In the genomic region with DNA sequence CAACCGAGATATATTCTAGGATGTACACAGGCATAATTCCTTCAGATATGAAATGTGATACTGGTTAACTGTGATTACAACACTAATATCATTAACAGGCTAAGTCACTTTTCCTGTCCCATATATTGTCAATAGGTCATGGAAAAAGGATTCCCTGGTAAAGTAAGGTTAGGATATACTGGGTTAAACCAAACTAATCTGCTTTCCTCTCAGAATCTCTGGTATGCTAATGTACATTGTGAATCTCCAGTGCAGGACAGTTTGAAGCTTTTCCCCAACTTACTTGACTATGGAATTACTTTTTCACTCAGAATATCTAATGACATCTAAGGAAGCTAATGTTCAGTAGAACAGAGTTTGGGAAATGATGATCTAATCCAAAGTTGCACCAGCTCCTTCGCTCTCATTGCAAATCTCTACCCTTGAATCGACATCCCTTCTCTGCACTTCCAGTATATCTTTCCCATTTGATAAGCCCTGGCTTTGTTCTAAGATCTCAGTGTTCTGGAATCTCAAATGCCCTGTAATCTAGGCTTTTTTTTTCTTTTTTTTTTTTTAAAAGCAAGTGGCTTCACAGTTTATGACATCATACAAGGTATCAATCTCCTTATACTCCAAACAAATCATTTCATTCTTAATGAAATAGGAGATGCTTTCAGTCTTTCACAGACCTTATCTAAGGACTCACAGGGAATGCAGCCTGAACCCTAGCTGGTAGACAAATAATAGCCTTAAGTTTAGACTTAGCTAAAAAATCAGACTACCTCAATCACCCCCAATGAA, we compare ENCODE assay signal across 1 cellular context.
TF ChIP-seq lines count a peak whose summit lies in the region.

No MANE protein-coding gene starts in this region.

TF ChIP-seq in WTC11, 78 proteins besides CTCF, POLR2A, EP300 and RAD21 (continued from another document):
- TF ChIP-seq, protein P1, sequence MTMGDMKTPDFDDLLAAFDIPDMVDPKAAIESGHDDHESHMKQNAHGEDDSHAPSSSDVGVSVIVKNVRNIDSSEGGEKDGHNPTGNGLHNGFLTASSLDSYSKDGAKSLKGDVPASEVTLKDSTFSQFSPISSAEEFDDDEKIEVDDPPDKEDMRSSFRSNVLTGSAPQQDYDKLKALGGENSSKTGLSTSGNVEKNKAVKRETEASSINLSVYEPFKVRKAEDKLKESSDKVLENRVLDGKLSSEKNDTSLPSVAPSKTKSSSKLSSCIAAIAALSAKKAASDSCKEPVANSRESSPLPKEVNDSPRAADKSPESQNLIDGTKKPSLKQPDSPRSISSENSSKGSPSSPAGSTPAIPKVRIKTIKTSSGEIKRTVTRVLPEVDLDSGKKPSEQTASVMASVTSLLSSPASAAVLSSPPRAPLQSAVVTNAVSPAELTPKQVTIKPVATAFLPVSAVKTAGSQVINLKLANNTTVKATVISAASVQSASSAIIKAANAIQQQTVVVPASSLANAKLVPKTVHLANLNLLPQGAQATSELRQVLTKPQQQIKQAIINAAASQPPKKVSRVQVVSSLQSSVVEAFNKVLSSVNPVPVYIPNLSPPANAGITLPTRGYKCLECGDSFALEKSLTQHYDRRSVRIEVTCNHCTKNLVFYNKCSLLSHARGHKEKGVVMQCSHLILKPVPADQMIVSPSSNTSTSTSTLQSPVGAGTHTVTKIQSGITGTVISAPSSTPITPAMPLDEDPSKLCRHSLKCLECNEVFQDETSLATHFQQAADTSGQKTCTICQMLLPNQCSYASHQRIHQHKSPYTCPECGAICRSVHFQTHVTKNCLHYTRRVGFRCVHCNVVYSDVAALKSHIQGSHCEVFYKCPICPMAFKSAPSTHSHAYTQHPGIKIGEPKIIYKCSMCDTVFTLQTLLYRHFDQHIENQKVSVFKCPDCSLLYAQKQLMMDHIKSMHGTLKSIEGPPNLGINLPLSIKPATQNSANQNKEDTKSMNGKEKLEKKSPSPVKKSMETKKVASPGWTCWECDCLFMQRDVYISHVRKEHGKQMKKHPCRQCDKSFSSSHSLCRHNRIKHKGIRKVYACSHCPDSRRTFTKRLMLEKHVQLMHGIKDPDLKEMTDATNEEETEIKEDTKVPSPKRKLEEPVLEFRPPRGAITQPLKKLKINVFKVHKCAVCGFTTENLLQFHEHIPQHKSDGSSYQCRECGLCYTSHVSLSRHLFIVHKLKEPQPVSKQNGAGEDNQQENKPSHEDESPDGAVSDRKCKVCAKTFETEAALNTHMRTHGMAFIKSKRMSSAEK (CRISPR knock-in tag; IDR thresholded peaks at IDR 0.05; ENCODE audit: borderline replicate concordance), result no peak
- TF ChIP-seq TP53 (CRISPR knock-in tag; IDR thresholded peaks at IDR 0.05), result no peak
- TF ChIP-seq, protein P2, sequence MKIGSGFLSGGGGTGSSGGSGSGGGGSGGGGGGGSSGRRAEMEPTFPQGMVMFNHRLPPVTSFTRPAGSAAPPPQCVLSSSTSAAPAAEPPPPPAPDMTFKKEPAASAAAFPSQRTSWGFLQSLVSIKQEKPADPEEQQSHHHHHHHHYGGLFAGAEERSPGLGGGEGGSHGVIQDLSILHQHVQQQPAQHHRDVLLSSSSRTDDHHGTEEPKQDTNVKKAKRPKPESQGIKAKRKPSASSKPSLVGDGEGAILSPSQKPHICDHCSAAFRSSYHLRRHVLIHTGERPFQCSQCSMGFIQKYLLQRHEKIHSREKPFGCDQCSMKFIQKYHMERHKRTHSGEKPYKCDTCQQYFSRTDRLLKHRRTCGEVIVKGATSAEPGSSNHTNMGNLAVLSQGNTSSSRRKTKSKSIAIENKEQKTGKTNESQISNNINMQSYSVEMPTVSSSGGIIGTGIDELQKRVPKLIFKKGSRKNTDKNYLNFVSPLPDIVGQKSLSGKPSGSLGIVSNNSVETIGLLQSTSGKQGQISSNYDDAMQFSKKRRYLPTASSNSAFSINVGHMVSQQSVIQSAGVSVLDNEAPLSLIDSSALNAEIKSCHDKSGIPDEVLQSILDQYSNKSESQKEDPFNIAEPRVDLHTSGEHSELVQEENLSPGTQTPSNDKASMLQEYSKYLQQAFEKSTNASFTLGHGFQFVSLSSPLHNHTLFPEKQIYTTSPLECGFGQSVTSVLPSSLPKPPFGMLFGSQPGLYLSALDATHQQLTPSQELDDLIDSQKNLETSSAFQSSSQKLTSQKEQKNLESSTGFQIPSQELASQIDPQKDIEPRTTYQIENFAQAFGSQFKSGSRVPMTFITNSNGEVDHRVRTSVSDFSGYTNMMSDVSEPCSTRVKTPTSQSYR (CRISPR knock-in tag; IDR thresholded peaks at IDR 0.05), result no peak
- TF ChIP-seq FOXP1 (CRISPR knock-in tag; IDR thresholded peaks at IDR 0.05; ENCODE audit: borderline replicate concordance), result no peak
- no peak for TF ChIP-seq JAZF1 (CRISPR knock-in tag; IDR thresholded peaks at IDR 0.05)
- TF ChIP-seq, protein P3, sequence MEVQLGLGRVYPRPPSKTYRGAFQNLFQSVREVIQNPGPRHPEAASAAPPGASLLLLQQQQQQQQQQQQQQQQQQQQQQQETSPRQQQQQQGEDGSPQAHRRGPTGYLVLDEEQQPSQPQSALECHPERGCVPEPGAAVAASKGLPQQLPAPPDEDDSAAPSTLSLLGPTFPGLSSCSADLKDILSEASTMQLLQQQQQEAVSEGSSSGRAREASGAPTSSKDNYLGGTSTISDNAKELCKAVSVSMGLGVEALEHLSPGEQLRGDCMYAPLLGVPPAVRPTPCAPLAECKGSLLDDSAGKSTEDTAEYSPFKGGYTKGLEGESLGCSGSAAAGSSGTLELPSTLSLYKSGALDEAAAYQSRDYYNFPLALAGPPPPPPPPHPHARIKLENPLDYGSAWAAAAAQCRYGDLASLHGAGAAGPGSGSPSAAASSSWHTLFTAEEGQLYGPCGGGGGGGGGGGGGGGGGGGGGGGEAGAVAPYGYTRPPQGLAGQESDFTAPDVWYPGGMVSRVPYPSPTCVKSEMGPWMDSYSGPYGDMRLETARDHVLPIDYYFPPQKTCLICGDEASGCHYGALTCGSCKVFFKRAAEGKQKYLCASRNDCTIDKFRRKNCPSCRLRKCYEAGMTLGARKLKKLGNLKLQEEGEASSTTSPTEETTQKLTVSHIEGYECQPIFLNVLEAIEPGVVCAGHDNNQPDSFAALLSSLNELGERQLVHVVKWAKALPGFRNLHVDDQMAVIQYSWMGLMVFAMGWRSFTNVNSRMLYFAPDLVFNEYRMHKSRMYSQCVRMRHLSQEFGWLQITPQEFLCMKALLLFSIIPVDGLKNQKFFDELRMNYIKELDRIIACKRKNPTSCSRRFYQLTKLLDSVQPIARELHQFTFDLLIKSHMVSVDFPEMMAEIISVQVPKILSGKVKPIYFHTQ (CRISPR knock-in tag; IDR thresholded peaks at IDR 0.05), result no peak
- TF ChIP-seq ZNF121 (CRISPR knock-in tag; IDR thresholded peaks at IDR 0.05), result no peak
- TF ChIP-seq RELA (CRISPR knock-in tag; IDR thresholded peaks at IDR 0.05; ENCODE audit: borderline replicate concordance), result no peak
- TF ChIP-seq FOXJ3 (CRISPR knock-in tag; IDR thresholded peaks at IDR 0.05; ENCODE audit: borderline replicate concordance), result no peak
- TF ChIP-seq, protein P4, sequence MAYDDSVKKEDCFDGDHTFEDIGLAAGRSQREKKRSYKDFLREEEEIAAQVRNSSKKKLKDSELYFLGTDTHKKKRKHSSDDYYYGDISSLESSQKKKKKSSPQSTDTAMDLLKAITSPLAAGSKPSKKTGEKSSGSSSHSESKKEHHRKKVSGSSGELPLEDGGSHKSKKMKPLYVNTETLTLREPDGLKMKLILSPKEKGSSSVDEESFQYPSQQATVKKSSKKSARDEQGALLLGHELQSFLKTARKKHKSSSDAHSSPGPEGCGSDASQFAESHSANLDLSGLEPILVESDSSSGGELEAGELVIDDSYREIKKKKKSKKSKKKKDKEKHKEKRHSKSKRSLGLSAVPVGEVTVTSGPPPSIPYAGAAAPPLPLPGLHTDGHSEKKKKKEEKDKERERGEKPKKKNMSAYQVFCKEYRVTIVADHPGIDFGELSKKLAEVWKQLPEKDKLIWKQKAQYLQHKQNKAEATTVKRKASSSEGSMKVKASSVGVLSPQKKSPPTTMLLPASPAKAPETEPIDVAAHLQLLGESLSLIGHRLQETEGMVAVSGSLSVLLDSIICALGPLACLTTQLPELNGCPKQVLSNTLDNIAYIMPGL (CRISPR knock-in tag; IDR thresholded peaks at IDR 0.05), result no peak
- no peak for TF ChIP-seq ZNF317 (CRISPR knock-in tag; IDR thresholded peaks at IDR 0.05; ENCODE audit: borderline replicate concordance, low read depth)
